1 cellular context compared by ENCODE assay signal in genomic region chr15:62060896-62061280, GRCh38.
TF ChIP-seq lines count a peak whose summit lies in the region.

No MANE protein-coding gene starts in this region.

TF ChIP-seq in GM12878, 131 proteins besides CTCF, POLR2A, EP300 and RAD21 (continued from another document):
- TF ChIP-seq PAX5 (IDR thresholded peaks at IDR 0.05; ENCODE audit: borderline replicate concordance, low read depth, low read length) (0 out of 2 replicates have a peak, but pooled peaks have one; percentile 19), RELA (IDR thresholded peaks at IDR 0.05; ENCODE audit: borderline replicate concordance, partially characterized antibody) (no peak), CHD2 (IDR thresholded peaks at IDR 0.05; ENCODE audit: borderline replicate concordance, low read depth, low read length) (no peak), MTA2 (IDR thresholded peaks at IDR 0.05; ENCODE audit: low read depth) (peak; percentile 18; the same call in 1 of the 2 replicates), SPI1 (IDR thresholded peaks at IDR 0.05; ENCODE audit: borderline replicate concordance, insufficient read depth, low read depth, low read length) (no peak), ZBTB40 (IDR thresholded peaks at IDR 0.05; ENCODE audit: borderline replicate concordance) (0 out of 2 replicates have a peak, but pooled peaks have one; percentile 24), STAT3 (IDR thresholded peaks at IDR 0.05; ENCODE audit: low read depth, low read length) (no peak), SUPT20H (IDR thresholded peaks at IDR 0.05; ENCODE audit: borderline replicate concordance, control insufficient read depth, low read depth, low read length) (no peak), SUZ12 (IDR thresholded peaks at IDR 0.05; ENCODE audit: unreplicated experiment) (no peak), TCF7 (IDR thresholded peaks at IDR 0.05; ENCODE audit: borderline replicate concordance) (peak; percentile 71), RBBP5 (conservative IDR thresholded peaks at IDR 0.05) (no peak), ZNF217 (IDR thresholded peaks at IDR 0.05) (no peak)
TF ChIP-seq in GM12878: peak in this region for 7.
